ENCODE assay signal across 16 cellular contexts in the genomic region with DNA sequence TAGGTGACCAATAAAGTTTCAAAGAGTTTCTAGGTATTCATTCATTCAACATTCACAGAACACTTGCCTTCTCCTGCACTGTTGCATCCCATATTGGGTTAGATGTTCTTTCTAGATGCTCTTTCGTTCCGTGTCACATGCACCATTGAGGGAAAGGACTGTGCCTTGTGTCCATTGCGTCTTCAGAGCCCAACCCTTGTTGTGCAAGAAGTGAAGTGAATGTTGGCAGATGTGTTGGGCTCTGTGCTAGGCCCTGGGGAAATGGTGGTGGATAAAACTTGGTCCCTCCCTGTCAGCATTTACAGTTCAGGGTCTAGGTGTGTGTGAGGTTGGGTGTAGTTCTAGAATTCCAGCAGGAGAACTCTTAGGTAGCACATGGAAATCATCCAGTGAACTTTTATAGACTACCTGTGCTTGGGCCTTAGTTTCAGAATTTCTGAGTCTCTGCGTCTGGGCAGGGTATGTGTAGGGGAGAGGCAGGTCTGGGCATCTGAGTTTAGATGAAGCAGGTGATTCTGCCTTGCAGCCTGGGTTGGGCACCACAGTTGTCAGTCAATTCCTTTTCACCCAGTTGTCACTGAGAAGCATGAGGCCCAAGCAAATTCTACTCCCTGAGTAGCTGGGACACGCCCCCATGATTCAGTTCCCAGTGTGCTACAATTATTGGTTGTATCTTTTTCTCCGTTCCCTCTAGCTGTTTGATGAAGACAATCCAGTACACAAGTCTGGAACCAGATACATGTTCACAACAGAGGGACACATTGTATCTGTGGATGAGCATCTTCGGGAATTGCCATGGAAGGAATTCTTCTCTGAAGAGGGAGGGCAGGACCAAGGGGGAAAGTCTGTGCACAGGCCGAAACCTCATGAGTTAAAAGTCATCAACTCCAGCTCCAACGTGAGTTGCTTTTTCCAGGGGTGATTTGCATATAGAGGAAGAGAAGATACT. TPM values are rescaled to one million over a fixed set of nuclear protein-coding genes. Genes with fewer than 3 reads are reported as not detected.
DNase-seq lines count a peak whose midpoint lies in the region; ATAC-seq, FAIRE-seq and TF ChIP-seq lines count a peak whose summit lies in the region.
"Had no signal": no experiment of that assay in that cellular context is flagged by ENCODE, and none has a peak within 500 bp of the region (broad histone marks: within the 10 kb centered on the region; RNA-seq: fewer than 3 reads in every experiment).

No MANE protein-coding gene starts in this region.

- H3K9me3 Mint-ChIP-seq in T-helper 2 cell treated with Interferon-gamma antibody and Interleukin-4, amounts not matched to agents 5 μg/mL and 100 μg/mL, for 36 hours = no peaks in the 10 kb centered on the region
- H3K9me3 Mint-ChIP-seq in naive thymus-derived CD8-positive, alpha-beta T cell = no peaks in the 10 kb centered on the region
- H3K9me3 Mint-ChIP-seq: neural progenitor cell had no signal

- peaks cover 84% of the 10 kb centered on the region for H3K36me3 Mint-ChIP-seq in T-helper 2 cell treated with Interferon-gamma antibody and Interleukin-4, amounts not matched to agents 5 μg/mL and 100 μg/mL, for 36 hours (ENCODE audit: low read depth)
- H3K36me3 Mint-ChIP-seq in naive thymus-derived CD8-positive, alpha-beta T cell = peaks cover 22 to 93% (median 39%) of the 10 kb centered on the region in 3 donors

- peaks cover 20% of the 10 kb centered on the region for H3K4me1 ChIP-seq in HUES6 (ENCODE audit: control insufficient read depth, insufficient read depth, low read length)
- H3K4me1 ChIP-seq: Caco-2 had no signal

- FAIRE-seq in bronchial epithelial cell (lab: Jason Lieb, UNC) = no peak

- H3K27ac Mint-ChIP-seq in T-helper 2 cell treated with Interferon-gamma antibody and Interleukin-4, amounts not matched to agents 5 μg/mL and 100 μg/mL, for 36 hours = peak overlapping the region; percentile 4
- peak overlapping the region; percentile 15 to 86 (median 62) for H3K27ac Mint-ChIP-seq in naive thymus-derived CD8-positive, alpha-beta T cell

- ATAC-seq in naive thymus-derived CD8-positive, alpha-beta T cell = no peak
- no peak for ATAC-seq in HG03039 (IDR thresholded peaks at IDR 0.05; ENCODE audit: unreplicated experiment)

- H3K27me3 Mint-ChIP-seq in T-helper 2 cell treated with Interferon-gamma antibody and Interleukin-4, amounts not matched to agents 5 μg/mL and 100 μg/mL, for 36 hours (ENCODE audit: low read depth) = no peaks in the 10 kb centered on the region
- H3K27me3 Mint-ChIP-seq in naive thymus-derived CD8-positive, alpha-beta T cell = no peaks in the 10 kb centered on the region

- H3K4me3 ChIP-seq in HUES6 (ENCODE audit: low read depth, low read length) (0 out of 2 replicates have a peak overlapping the region, but pooled peaks have one; percentile 4), bronchial epithelial cell (ENCODE audit: low read depth, low read length) (no peak overlapping the region)
- H3K4me3 ChIP-seq: neural progenitor cell, stomach had no signal

- POLR2A ChIA-PET in naive thymus-derived CD8-positive, alpha-beta T cell (lab: Charles Lee) = no interaction called here

- H3K4me3 Mint-ChIP-seq in T-helper 2 cell treated with Interferon-gamma antibody and Interleukin-4, amounts not matched to agents 5 μg/mL and 100 μg/mL, for 36 hours = no peak overlapping the region
- no peak overlapping the region for H3K4me3 Mint-ChIP-seq in naive thymus-derived CD8-positive, alpha-beta T cell
- H3K4me3 Mint-ChIP-seq: neural progenitor cell had no signal

- no peak for TF ChIP-seq CTCF in bronchial epithelial cell (IDR thresholded peaks at IDR 0.05; ENCODE audit: insufficient read depth, low read length, severe bottlenecking)

- no peaks in the 10 kb centered on the region for H3K4me1 Mint-ChIP-seq in T-helper 2 cell treated with Interferon-gamma antibody and Interleukin-4, amounts not matched to agents 5 μg/mL and 100 μg/mL, for 36 hours (ENCODE audit: low read depth)
- peaks cover 0 to 11% (median 5%) of the 10 kb centered on the region in 4 donors for H3K4me1 Mint-ChIP-seq in naive thymus-derived CD8-positive, alpha-beta T cell

- H3K9me3 ChIP-seq in HUES6 (ENCODE audit: control insufficient read depth, insufficient read depth, low read depth, low read length) = no peaks in the 10 kb centered on the region
- H3K9me3 ChIP-seq: Caco-2, stomach had no signal

- no peak overlapping the region for H3K27ac ChIP-seq in HUES6 (ENCODE audit: low read depth, low read length)
- H3K27ac ChIP-seq: neural progenitor cell, stomach had no signal

- no peak for DNase-seq in T-helper 2 cell treated with Interferon-gamma antibody and Interleukin-4, amounts not matched to agents 5 μg/mL and 100 μg/mL, for 36 hours (ENCODE audit: low spot score)
- DNase-seq in T-helper 2 cell (no peak), bronchial epithelial cell (ENCODE audit: low read depth) (peak; percentile 48), AG08396 (ENCODE audit: low spot score) (no peak)
- DNase-seq in naive thymus-derived CD8-positive, alpha-beta T cell = no peak
- DNase-seq in activated CD4-positive, CD25-positive, alpha-beta regulatory T cell treated with anti-CD3 and anti-CD28 coated beads, Interleukin-2, amount 50 U/mL, for 72 hours = no peak
- DNase-seq: 8988T, Caco-2, cortex of kidney, NCI-H82, right cardiac atrium, stomach, T1000 had no signal

- H3K27me3 ChIP-seq in HUES6 (ENCODE audit: control insufficient read depth, insufficient read depth, low read length) (no peaks in the 10 kb centered on the region), bronchial epithelial cell (ENCODE audit: control insufficient read depth, insufficient read depth, low read length) (no peaks in the 10 kb centered on the region)
- H3K27me3 ChIP-seq: neural progenitor cell, stomach had no signal

- H3K36me3 ChIP-seq in HUES6 (ENCODE audit: control insufficient read depth, insufficient read depth, low read length) (peaks cover 93% of the 10 kb centered on the region), bronchial epithelial cell (ENCODE audit: control insufficient read depth, insufficient read depth, low read length) (peaks cover 43% of the 10 kb centered on the region)
- H3K36me3 ChIP-seq: neural progenitor cell had no signal

- no peak overlapping the region for H3K9ac ChIP-seq in HUES6 (ENCODE audit: low read length)
- H3K9ac ChIP-seq: neural progenitor cell had no signal

RNA-seq across cellular contexts. Expression of a gene that starts 25.4 kb away (rescaled TPM):
- 37.6 and 47.2 TPM in 2 replicates for total RNA-seq in bronchial epithelial cell
- 100 to 1,000 TPM; 108 to 109 TPM for total RNA-seq in naive thymus-derived CD8-positive, alpha-beta T cell
- 10 to 100 TPM; 25.5 to 31.0 (median 26.0) TPM for polyA plus RNA-seq in naive thymus-derived CD8-positive, alpha-beta T cell
